In genomic region chr5:34522599-34523381, GRCh38 we compare ENCODE assay signal across 1 cellular context.
TF ChIP-seq lines count a peak whose summit lies in the region.

No MANE protein-coding gene starts in this region.

TF ChIP-seq in GM12878, 131 proteins besides CTCF, POLR2A, EP300 and RAD21 (continued from another document):
- TF ChIP-seq PRDM15 (CRISPR knock-in tag; IDR thresholded peaks at IDR 0.05) = no peak
- TF ChIP-seq TCF3 (IDR thresholded peaks at IDR 0.05; ENCODE audit: borderline replicate concordance, insufficient read depth, low read depth, low read length) = no peak
- TF ChIP-seq SMARCA5 (IDR thresholded peaks at IDR 0.05) = 0 out of 2 replicates have a peak, but pooled peaks have one; percentile 27
- no peak for TF ChIP-seq HDGF (IDR thresholded peaks at IDR 0.05)
- peak; percentile 68 for TF ChIP-seq YY1 (IDR thresholded peaks at IDR 0.05; ENCODE audit: low read depth, low read length)
- TF ChIP-seq IKZF2 (IDR thresholded peaks at IDR 0.05) = no peak
- TF ChIP-seq, protein P1, sequence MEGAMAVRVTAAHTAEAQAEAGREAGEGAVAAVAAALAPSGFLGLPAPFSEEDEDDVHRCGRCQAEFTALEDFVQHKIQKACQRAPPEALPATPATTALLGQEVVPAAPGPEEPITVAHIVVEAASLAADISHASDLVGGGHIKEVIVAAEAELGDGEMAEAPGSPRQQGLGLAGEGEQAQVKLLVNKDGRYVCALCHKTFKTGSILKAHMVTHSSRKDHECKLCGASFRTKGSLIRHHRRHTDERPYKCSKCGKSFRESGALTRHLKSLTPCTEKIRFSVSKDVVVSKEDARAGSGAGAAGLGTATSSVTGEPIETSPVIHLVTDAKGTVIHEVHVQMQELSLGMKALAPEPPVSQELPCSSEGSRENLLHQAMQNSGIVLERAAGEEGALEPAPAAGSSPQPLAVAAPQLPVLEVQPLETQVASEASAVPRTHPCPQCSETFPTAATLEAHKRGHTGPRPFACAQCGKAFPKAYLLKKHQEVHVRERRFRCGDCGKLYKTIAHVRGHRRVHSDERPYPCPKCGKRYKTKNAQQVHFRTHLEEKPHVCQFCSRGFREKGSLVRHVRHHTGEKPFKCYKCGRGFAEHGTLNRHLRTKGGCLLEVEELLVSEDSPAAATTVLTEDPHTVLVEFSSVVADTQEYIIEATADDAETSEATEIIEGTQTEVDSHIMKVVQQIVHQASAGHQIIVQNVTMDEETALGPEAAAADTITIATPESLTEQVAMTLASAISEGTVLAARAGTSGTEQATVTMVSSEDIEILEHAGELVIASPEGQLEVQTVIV (IDR thresholded peaks at IDR 0.05; ENCODE audit: borderline replicate concordance, partially characterized antibody) = no peak
- TF ChIP-seq ELK1 (IDR thresholded peaks at IDR 0.05; ENCODE audit: low read depth, low read length) = no peak
- TF ChIP-seq EED (IDR thresholded peaks at IDR 0.05; ENCODE audit: low read depth) = no peak
- TF ChIP-seq, protein P2, sequence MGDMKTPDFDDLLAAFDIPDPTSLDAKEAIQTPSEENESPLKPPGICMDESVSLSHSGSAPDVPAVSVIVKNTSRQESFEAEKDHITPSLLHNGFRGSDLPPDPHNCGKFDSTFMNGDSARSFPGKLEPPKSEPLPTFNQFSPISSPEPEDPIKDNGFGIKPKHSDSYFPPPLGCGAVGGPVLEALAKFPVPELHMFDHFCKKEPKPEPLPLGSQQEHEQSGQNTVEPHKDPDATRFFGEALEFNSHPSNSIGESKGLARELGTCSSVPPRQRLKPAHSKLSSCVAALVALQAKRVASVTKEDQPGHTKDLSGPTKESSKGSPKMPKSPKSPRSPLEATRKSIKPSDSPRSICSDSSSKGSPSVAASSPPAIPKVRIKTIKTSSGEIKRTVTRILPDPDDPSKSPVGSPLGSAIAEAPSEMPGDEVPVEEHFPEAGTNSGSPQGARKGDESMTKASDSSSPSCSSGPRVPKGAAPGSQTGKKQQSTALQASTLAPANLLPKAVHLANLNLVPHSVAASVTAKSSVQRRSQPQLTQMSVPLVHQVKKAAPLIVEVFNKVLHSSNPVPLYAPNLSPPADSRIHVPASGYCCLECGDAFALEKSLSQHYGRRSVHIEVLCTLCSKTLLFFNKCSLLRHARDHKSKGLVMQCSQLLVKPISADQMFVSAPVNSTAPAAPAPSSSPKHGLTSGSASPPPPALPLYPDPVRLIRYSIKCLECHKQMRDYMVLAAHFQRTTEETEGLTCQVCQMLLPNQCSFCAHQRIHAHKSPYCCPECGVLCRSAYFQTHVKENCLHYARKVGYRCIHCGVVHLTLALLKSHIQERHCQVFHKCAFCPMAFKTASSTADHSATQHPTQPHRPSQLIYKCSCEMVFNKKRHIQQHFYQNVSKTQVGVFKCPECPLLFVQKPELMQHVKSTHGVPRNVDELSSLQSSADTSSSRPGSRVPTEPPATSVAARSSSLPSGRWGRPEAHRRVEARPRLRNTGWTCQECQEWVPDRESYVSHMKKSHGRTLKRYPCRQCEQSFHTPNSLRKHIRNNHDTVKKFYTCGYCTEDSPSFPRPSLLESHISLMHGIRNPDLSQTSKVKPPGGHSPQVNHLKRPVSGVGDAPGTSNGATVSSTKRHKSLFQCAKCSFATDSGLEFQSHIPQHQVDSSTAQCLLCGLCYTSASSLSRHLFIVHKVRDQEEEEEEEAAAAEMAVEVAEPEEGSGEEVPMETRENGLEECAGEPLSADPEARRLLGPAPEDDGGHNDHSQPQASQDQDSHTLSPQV (IDR thresholded peaks at IDR 0.05) = no peak
- no peak for TF ChIP-seq ATF2 (IDR thresholded peaks at IDR 0.05; ENCODE audit: low read length)
